ENCODE assay signal across 29 cellular contexts in genomic region chrX:147828719-147829118, GRCh38.
"Had no signal": no experiment of that assay in that cellular context is flagged by ENCODE, and none has a peak within 500 bp of the region (broad histone marks: within the 10 kb centered on the region; RNA-seq: fewer than 3 reads in every experiment).

No MANE protein-coding gene starts in this region.

- H3K27me3 Mint-ChIP-seq: effector memory CD8-positive, alpha-beta T cell had no signal

- H3K27me3 ChIP-seq: colonic mucosa, esophagus muscularis mucosa, esophagus squamous epithelium, foreskin keratinocyte, gastrocnemius medialis, gastroesophageal sphincter, heart left ventricle, heart right ventricle had no signal

- H3K4me1 ChIP-seq: colonic mucosa, esophagus muscularis mucosa, esophagus squamous epithelium, foreskin keratinocyte, gastrocnemius medialis, gastroesophageal sphincter, heart left ventricle, heart right ventricle had no signal

- H3K4me3 ChIP-seq: colonic mucosa, coronary artery, dorsolateral prefrontal cortex, esophagus muscularis mucosa, esophagus squamous epithelium, gastrocnemius medialis, gastroesophageal sphincter, heart left ventricle, heart right ventricle had no signal

- H3K27ac ChIP-seq: colonic mucosa, coronary artery, dorsolateral prefrontal cortex, epithelial cell of prostate, esophagus muscularis mucosa, esophagus squamous epithelium, foreskin keratinocyte, gastrocnemius medialis, gastroesophageal sphincter, heart left ventricle, heart right ventricle had no signal

- H3K36me3 ChIP-seq: colonic mucosa, esophagus muscularis mucosa, esophagus squamous epithelium, gastrocnemius medialis, gastroesophageal sphincter, heart left ventricle, heart right ventricle had no signal

- DNase-seq: colonic mucosa; cortex of kidney; dermis blood vessel endothelial cell; dorsolateral prefrontal cortex; effector CD4-positive, alpha-beta T cell; effector CD8-positive, alpha-beta T cell; effector memory CD4-positive, alpha-beta T cell; effector memory CD8-positive, alpha-beta T cell; endodermal cell; erythroblast; esophagus squamous epithelium; foreskin fibroblast; foreskin keratinocyte; foreskin melanocyte; gastrocnemius medialis; glutamatergic neuron; head of caudate nucleus; heart right ventricle had no signal

- H3K4me3 Mint-ChIP-seq: dendritic cell treated with granulocyte-macrophage colony-stimulating factor and Interleukin-4, amounts not matched to agents 40 ng/mL and 50 ng/mL, for 4 days; effector memory CD8-positive, alpha-beta T cell; endodermal cell had no signal

- H3K9me3 ChIP-seq: colonic mucosa, gastrocnemius medialis, gastroesophageal sphincter had no signal

- ATAC-seq: effector memory CD8-positive, alpha-beta T cell; esophagus mucosa; foreskin keratinocyte; gastrocnemius medialis; gastroesophageal sphincter; heart left ventricle; heart right ventricle had no signal

- H3K4me1 Mint-ChIP-seq: endodermal cell had no signal

- FAIRE-seq: colon, endometrium, endothelial cell of umbilical vein, frontal cortex had no signal
